In the genomic region with DNA sequence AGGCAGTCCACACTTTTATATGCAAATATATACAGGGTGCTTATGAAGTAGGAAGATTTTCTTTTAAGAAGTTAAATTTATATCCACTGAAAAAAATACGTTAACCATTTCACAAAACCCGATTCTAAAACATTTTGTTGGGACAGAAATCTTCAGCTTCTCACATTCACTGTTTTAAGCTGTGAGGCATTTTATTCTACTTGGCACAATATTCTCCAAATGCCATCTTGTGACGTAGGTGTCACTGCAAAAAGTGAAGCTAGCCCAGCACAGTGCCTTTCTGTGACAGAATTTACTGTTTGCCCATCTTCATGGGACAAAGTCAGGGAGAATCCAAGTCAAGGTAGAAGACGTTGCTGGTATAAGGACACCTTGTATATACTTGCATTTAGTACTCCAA, we compare ENCODE assay signal across 26 cellular contexts.
"Had no signal": no experiment of that assay in that cellular context is flagged by ENCODE, and none has a peak within 500 bp of the region (broad histone marks: within the 10 kb centered on the region; RNA-seq: fewer than 3 reads in every experiment).

No MANE protein-coding gene starts in this region.

- H3K9me3 Mint-ChIP-seq: mesothelial cell of epicardium; naive thymus-derived CD8-positive, alpha-beta T cell; nephron; neural crest cell; stimulated activated effector memory CD8-positive, alpha-beta T cell treated with anti-CD3 and anti-CD28 coated beads, Interleukin-12 subunit alpha, Interleukin-12 subunit beta, amount 100 ng/mL, for 72 hours; stimulated activated naive CD8-positive, alpha-beta T cell treated with anti-CD3 and anti-CD28 coated beads, Interleukin-15, Interleukin-2, amounts not matched to agents 100 ng/mL and 50 ng/mL, for 24 hours; type B pancreatic cell had no signal

- DNase-seq: hippocampal formation; kidney; left colon; left lung; lower lobe of right lung; mammary epithelial cell; mucosa of descending colon; naive thymus-derived CD8-positive, alpha-beta T cell; nucleus accumbens; pancreas; posterior cingulate gyrus; retina; sigmoid colon; small intestine; spleen; stimulated activated CD4-positive, alpha-beta T cell treated with anti-CD3 and anti-CD28 coated beads, Interleukin-4, amount 100 ng/mL, for 24 hours; stimulated activated naive CD4-positive, alpha-beta T cell had no signal

- H3K4me1 Mint-ChIP-seq: mesothelial cell of epicardium; stimulated activated effector memory CD8-positive, alpha-beta T cell treated with anti-CD3 and anti-CD28 coated beads, Interleukin-12 subunit alpha, Interleukin-12 subunit beta, amount 100 ng/mL, for 72 hours had no signal

- H3K27me3 ChIP-seq: left lung, pancreas, sigmoid colon, spleen, tibial nerve, vagina had no signal

- H3K27ac ChIP-seq: left lung, lower lobe of right lung, pancreas, prostate gland, sigmoid colon, spleen, tibial nerve, vagina had no signal

- H3K27me3 Mint-ChIP-seq: naive thymus-derived CD8-positive, alpha-beta T cell; stimulated activated naive CD8-positive, alpha-beta T cell treated with anti-CD3 and anti-CD28 coated beads, Interleukin-15, Interleukin-2, amounts not matched to agents 100 ng/mL and 50 ng/mL, for 24 hours; type B pancreatic cell had no signal

- ATAC-seq: left colon; left lung; lower lobe of right lung; mucosa of descending colon; naive thymus-derived CD8-positive, alpha-beta T cell; pancreas; stimulated activated effector memory CD8-positive, alpha-beta T cell treated with anti-CD3 and anti-CD28 coated beads, Interleukin-12 subunit alpha, Interleukin-12 subunit beta, amount 100 ng/mL, for 72 hours had no signal

- H3K4me3 ChIP-seq: left lung, lower lobe of right lung, mucosa of descending colon, pancreas, prostate gland, sigmoid colon, spleen, tibial nerve, vagina had no signal

- H3K36me3 ChIP-seq: pancreas, prostate gland had no signal

- H3K9me3 ChIP-seq: left lung, lower lobe of right lung, mucosa of descending colon, pancreas, prostate gland, sigmoid colon, spleen, tibial nerve, vagina had no signal

- H3K27ac Mint-ChIP-seq: mesothelial cell of epicardium; nephron; stimulated activated effector memory CD8-positive, alpha-beta T cell treated with anti-CD3 and anti-CD28 coated beads, Interleukin-12 subunit alpha, Interleukin-12 subunit beta, amount 100 ng/mL, for 72 hours; stimulated activated naive CD8-positive, alpha-beta T cell treated with anti-CD3 and anti-CD28 coated beads, Interleukin-15, Interleukin-2, amounts not matched to agents 100 ng/mL and 50 ng/mL, for 24 hours; type B pancreatic cell had no signal

- H3K4me1 ChIP-seq: left lung, lower lobe of right lung, pancreas, prostate gland, sigmoid colon, spleen, tibial nerve, vagina had no signal

- H3K4me3 Mint-ChIP-seq: mesothelial cell of epicardium; naive thymus-derived CD8-positive, alpha-beta T cell; nephron; neural crest cell; stimulated activated effector memory CD8-positive, alpha-beta T cell treated with anti-CD3 and anti-CD28 coated beads, Interleukin-12 subunit alpha, Interleukin-12 subunit beta, amount 100 ng/mL, for 72 hours; stimulated activated naive CD8-positive, alpha-beta T cell treated with anti-CD3 and anti-CD28 coated beads, Interleukin-15, Interleukin-2, amounts not matched to agents 100 ng/mL and 50 ng/mL, for 24 hours; type B pancreatic cell had no signal

- H3K36me3 Mint-ChIP-seq: mesothelial cell of epicardium had no signal
